9 cellular contexts compared by ENCODE assay signal in the genomic region with DNA sequence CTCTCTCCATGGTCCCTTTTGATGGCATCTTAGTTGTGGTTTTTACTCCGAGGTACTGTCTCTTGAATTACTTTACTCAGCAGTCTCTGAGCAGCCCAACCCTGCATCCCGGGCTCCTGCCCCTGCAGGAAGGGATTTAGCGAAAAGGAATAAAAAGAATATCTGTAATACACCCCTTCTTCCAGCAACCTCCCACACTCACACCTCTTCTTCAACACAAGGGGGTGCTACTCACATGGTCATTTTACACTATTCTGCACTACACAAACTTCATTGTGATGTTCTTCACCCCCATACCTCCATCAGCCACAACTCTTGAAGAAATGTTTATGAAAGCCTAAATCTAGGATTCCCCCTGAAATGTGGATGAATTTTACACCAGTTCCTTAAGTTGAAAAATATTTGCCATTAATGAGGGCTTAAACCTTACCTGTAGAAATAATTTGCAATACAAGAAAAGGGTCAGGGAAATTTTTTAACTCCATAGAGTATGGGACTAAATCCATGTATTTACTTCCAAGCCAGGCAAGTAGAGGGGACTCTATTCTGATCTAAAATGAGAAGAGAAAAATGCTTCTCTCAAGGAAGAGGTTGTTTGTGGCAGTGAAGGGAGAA. TPM values are rescaled to one million over a fixed set of nuclear protein-coding genes. Genes with fewer than 3 reads are reported as not detected.
DNase-seq lines count a peak whose midpoint lies in the region; ATAC-seq and TF ChIP-seq lines count a peak whose summit lies in the region.
"Had no signal": no experiment of that assay in that cellular context is flagged by ENCODE, and none has a peak within 500 bp of the region (broad histone marks: within the 10 kb centered on the region; RNA-seq: fewer than 3 reads in every experiment).

No MANE protein-coding gene starts in this region.

- no peaks in the 10 kb centered on the region for H3K36me3 ChIP-seq in Caco-2 (ENCODE audit: control insufficient read depth, insufficient read depth, low read length)

- H3K27me3 ChIP-seq in Caco-2 (replicated peaks; ENCODE audit: control insufficient read depth, insufficient read depth, low read length): no peaks in the 10 kb centered on the region

- H3K9me3 Mint-ChIP-seq in Caco-2 (ENCODE audit: unreplicated experiment) (no peaks in the 10 kb centered on the region), osteocyte (ENCODE audit: unreplicated experiment) (no peaks in the 10 kb centered on the region)
- H3K9me3 Mint-ChIP-seq: activated naive CD4-positive, alpha-beta T cell treated with anti-CD3 and anti-CD28 coated beads, Interleukin-2, amount 50 U/mL, for 24 hours had no signal

- H3K27ac Mint-ChIP-seq in Caco-2 (ENCODE audit: unreplicated experiment) (no peak overlapping the region), osteocyte (ENCODE audit: unreplicated experiment) (no peak overlapping the region)
- H3K27ac Mint-ChIP-seq: activated naive CD4-positive, alpha-beta T cell treated with anti-CD3 and anti-CD28 coated beads, Interleukin-2, amount 50 U/mL, for 24 hours had no signal

- peak in 1 of 2 experiments; percentile 42 for DNase-seq in Caco-2
- DNase-seq in NCI-H345 treated with DMSO at 0.1 percent for 48 hours (lab: John Stamatoyannopoulos, UW; ENCODE audit: unreplicated experiment): peak; percentile 42
- DNase-seq in activated T-cell treated with anti-CD3 and anti-CD28 coated beads for 24 hours (ENCODE audit: low read depth): peak; percentile 7
- DNase-seq in foreskin melanocyte: peak; percentile 74
- no peak for DNase-seq in osteocyte (ENCODE audit: extremely low spot score, unreplicated experiment)
- no peak for DNase-seq in NCI-H187 treated with DMSO at 0.1 percent for 48 hours (lab: John Stamatoyannopoulos, UW)

- no peaks in the 10 kb centered on the region for H3K9me3 ChIP-seq in Caco-2

- H3K27me3 Mint-ChIP-seq in Caco-2 (ENCODE audit: insufficient read depth, unreplicated experiment) (no peaks in the 10 kb centered on the region), osteocyte (ENCODE audit: unreplicated experiment) (peaks cover 24% of the 10 kb centered on the region)

- BruUV-seq in Caco-2 (replicated peaks; lab: Mats Ljungman, UMichigan): no TSS peak

- H3K4me1 ChIP-seq in Caco-2: peaks cover 12% of the 10 kb centered on the region

- H3K4me1 Mint-ChIP-seq in Caco-2 (ENCODE audit: low read depth, unreplicated experiment) (peaks cover 20% of the 10 kb centered on the region), osteocyte (ENCODE audit: unreplicated experiment) (peaks cover 20% of the 10 kb centered on the region)

- H3K36me3 Mint-ChIP-seq in Caco-2 (ENCODE audit: insufficient read depth, unreplicated experiment): no peaks in the 10 kb centered on the region
- H3K36me3 Mint-ChIP-seq in osteocyte (ENCODE audit: unreplicated experiment): no peaks in the 10 kb centered on the region
- H3K36me3 Mint-ChIP-seq: activated naive CD4-positive, alpha-beta T cell treated with anti-CD3 and anti-CD28 coated beads, Interleukin-2, amount 50 U/mL, for 24 hours had no signal

- intact Hi-C loops in Caco-2 (cut with micrococcal nuclease; ENCODE audit: unreplicated experiment): loop anchor here (1.0 to 10.0 kb wide), 5 partner anchors 134 to 381 kb away; no protein-coding TSS in a partner anchor

- H3K4me3 Mint-ChIP-seq in Caco-2 (ENCODE audit: unreplicated experiment) (no peak overlapping the region), osteocyte (ENCODE audit: unreplicated experiment) (no peak overlapping the region)
- H3K4me3 Mint-ChIP-seq: activated naive CD4-positive, alpha-beta T cell treated with anti-CD3 and anti-CD28 coated beads, Interleukin-2, amount 50 U/mL, for 24 hours had no signal

- CTCF ChIA-PET in Caco-2 (lab: Charles Lee): no interaction called here

- POLR2A ChIA-PET in Caco-2 (lab: Charles Lee): interaction anchor here (0.6 kb wide), 1 partner anchor 409 kb away, joined by 6 read pairs; no protein-coding TSS in a partner anchor

- ATAC-seq in GM18907 (IDR thresholded peaks at IDR 0.05; ENCODE audit: unreplicated experiment) (peak; percentile 80), HG03108 (IDR thresholded peaks at IDR 0.05; ENCODE audit: unreplicated experiment) (peak; percentile 72)

- H3K4me3 ChIP-seq in Caco-2 (ENCODE audit: low read depth, low read length): no peak overlapping the region

- peak; percentile 45 to 62 for TF ChIP-seq CTCF in Caco-2 (IDR thresholded peaks at IDR 0.05; ENCODE audit: insufficient read depth in 1 of 2, low read depth in 1 of 2, low read length in 1 of 2, severe bottlenecking in 1 of 2, unreplicated experiment in 1 of 2)
- TF ChIP-seq CTCF in osteocyte (IDR thresholded peaks at IDR 0.05): peak; percentile 84

RNA-seq across cellular contexts. Expression of a gene that starts 26.0 kb away (rescaled TPM):
- total RNA-seq in Caco-2 (2022): not detected in 2 replicates
- total RNA-seq in osteocyte: not detected in 2 replicates

RNA-seq across cellular contexts. Expression of a gene that starts 58.8 kb away (rescaled TPM):
- total RNA-seq in Caco-2 (2022) (38.1 and 46.5 TPM in 2 replicates), osteocyte (66.7 and 69.6 TPM in 2 replicates)

Comparison
In these comparisons a context has a peak if more than half of its experiments do, and no peak if none do; other contexts are left out.
1. DNase-seq: peak in NCI-H345 treated with DMSO at 0.1 percent for 48 hours (single experiment), activated T-cell treated with anti-CD3 and anti-CD28 coated beads for 24 hours (single experiment) and foreskin melanocyte (single experiment); none in osteocyte (single experiment) and NCI-H187 treated with DMSO at 0.1 percent for 48 hours (single experiment).